Comparison of ENCODE assay signal across 1 cellular context in the genomic region with DNA sequence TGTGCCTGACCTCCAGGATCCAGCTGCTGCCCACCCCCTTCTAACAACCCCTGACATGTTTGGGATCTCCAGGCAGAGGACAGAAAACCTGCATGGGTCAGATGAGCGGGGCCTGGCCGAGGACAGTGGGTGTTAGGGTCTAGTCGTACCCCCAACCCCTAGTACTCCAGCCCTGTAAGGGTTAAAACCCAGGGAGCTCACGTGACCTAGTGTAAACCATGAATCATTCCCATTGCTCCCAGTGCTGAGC.
TF ChIP-seq lines count a peak whose summit lies in the region.

No MANE protein-coding gene starts in this region.

TF ChIP-seq in HepG2, 621 proteins besides CTCF, POLR2A, EP300 and RAD21 (continued from another document and continues in another):
- TF ChIP-seq, protein P1, sequence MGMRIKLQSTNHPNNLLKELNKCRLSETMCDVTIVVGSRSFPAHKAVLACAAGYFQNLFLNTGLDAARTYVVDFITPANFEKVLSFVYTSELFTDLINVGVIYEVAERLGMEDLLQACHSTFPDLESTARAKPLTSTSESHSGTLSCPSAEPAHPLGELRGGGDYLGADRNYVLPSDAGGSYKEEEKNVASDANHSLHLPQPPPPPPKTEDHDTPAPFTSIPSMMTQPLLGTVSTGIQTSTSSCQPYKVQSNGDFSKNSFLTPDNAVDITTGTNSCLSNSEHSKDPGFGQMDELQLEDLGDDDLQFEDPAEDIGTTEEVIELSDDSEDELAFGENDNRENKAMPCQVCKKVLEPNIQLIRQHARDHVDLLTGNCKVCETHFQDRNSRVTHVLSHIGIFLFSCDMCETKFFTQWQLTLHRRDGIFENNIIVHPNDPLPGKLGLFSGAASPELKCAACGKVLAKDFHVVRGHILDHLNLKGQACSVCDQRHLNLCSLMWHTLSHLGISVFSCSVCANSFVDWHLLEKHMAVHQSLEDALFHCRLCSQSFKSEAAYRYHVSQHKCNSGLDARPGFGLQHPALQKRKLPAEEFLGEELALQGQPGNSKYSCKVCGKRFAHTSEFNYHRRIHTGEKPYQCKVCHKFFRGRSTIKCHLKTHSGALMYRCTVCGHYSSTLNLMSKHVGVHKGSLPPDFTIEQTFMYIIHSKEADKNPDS (CRISPR knock-in tag; IDR thresholded peaks at IDR 0.05), result no peak
- TF ChIP-seq ZNF780A (CRISPR knock-in tag; IDR thresholded peaks at IDR 0.05), result no peak
- TF ChIP-seq ZNF501 (CRISPR knock-in tag; IDR thresholded peaks at IDR 0.05), result peak; percentile 86; the same call in 1 of the 2 replicates
- TF ChIP-seq RBM39 (IDR thresholded peaks at IDR 0.05; ENCODE audit: low read depth, low read length, poor library complexity, severe bottlenecking), result no peak
- no peak for TF ChIP-seq ZNF496 (CRISPR knock-in tag; IDR thresholded peaks at IDR 0.05; ENCODE audit: insufficient replicate concordance)
- no peak for TF ChIP-seq MIER2 (CRISPR knock-in tag; IDR thresholded peaks at IDR 0.05)
- TF ChIP-seq GPN1 (CRISPR knock-in tag; IDR thresholded peaks at IDR 0.05; ENCODE audit: borderline replicate concordance), result no peak
- no peak for TF ChIP-seq TOPORS (CRISPR knock-in tag; IDR thresholded peaks at IDR 0.05)
- TF ChIP-seq, protein P2, sequence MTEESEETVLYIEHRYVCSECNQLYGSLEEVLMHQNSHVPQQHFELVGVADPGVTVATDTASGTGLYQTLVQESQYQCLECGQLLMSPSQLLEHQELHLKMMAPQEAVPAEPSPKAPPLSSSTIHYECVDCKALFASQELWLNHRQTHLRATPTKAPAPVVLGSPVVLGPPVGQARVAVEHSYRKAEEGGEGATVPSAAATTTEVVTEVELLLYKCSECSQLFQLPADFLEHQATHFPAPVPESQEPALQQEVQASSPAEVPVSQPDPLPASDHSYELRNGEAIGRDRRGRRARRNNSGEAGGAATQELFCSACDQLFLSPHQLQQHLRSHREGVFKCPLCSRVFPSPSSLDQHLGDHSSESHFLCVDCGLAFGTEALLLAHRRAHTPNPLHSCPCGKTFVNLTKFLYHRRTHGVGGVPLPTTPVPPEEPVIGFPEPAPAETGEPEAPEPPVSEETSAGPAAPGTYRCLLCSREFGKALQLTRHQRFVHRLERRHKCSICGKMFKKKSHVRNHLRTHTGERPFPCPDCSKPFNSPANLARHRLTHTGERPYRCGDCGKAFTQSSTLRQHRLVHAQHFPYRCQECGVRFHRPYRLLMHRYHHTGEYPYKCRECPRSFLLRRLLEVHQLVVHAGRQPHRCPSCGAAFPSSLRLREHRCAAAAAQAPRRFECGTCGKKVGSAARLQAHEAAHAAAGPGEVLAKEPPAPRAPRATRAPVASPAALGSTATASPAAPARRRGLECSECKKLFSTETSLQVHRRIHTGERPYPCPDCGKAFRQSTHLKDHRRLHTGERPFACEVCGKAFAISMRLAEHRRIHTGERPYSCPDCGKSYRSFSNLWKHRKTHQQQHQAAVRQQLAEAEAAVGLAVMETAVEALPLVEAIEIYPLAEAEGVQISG (CRISPR knock-in tag; IDR thresholded peaks at IDR 0.05), result 0 out of 2 replicates have a peak, but pooled peaks have one; percentile 4
- TF ChIP-seq ZFP62 (CRISPR knock-in tag; IDR thresholded peaks at IDR 0.05), result no peak
- TF ChIP-seq ZSCAN9 (CRISPR knock-in tag; IDR thresholded peaks at IDR 0.05; ENCODE audit: borderline replicate concordance), result no peak; the same call in 1 of the 2 replicates
- TF ChIP-seq ZNF616 (CRISPR knock-in tag; IDR thresholded peaks at IDR 0.05; ENCODE audit: low read depth), result no peak
- no peak for TF ChIP-seq ZNF670 (CRISPR knock-in tag; IDR thresholded peaks at IDR 0.05; ENCODE audit: borderline replicate concordance)
- TF ChIP-seq GATAD2A (CRISPR knock-in tag; IDR thresholded peaks at IDR 0.05), result 0 out of 2 replicates have a peak, but pooled peaks have one; percentile 5
- TF ChIP-seq RXRA (CRISPR knock-in tag; IDR thresholded peaks at IDR 0.05), result no peak
- TF ChIP-seq PITX1 (CRISPR knock-in tag; IDR thresholded peaks at IDR 0.05), result no peak
- no peak for TF ChIP-seq TSC22D2 (CRISPR knock-in tag; IDR thresholded peaks at IDR 0.05; ENCODE audit: borderline replicate concordance)
- TF ChIP-seq HNF4A (CRISPR knock-in tag; IDR thresholded peaks at IDR 0.05), result no peak
- TF ChIP-seq ZKSCAN5 (CRISPR knock-in tag; IDR thresholded peaks at IDR 0.05), result no peak
- 0 out of 2 replicates have a peak, but pooled peaks have one; percentile 20 for TF ChIP-seq CBFB (CRISPR knock-in tag; IDR thresholded peaks at IDR 0.05)
- TF ChIP-seq, protein P3, sequence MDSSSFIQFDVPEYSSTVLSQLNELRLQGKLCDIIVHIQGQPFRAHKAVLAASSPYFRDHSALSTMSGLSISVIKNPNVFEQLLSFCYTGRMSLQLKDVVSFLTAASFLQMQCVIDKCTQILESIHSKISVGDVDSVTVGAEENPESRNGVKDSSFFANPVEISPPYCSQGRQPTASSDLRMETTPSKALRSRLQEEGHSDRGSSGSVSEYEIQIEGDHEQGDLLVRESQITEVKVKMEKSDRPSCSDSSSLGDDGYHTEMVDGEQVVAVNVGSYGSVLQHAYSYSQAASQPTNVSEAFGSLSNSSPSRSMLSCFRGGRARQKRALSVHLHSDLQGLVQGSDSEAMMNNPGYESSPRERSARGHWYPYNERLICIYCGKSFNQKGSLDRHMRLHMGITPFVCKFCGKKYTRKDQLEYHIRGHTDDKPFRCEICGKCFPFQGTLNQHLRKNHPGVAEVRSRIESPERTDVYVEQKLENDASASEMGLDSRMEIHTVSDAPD (CRISPR knock-in tag; IDR thresholded peaks at IDR 0.05), result no peak
- TF ChIP-seq POGK (CRISPR knock-in tag; conservative IDR thresholded peaks at IDR 0.05), result peak; percentile 31; the same call in 1 of the 2 replicates
- no peak for TF ChIP-seq ISL2 (CRISPR knock-in tag; IDR thresholded peaks at IDR 0.05)
- no peak for TF ChIP-seq SMAD1 (CRISPR knock-in tag; IDR thresholded peaks at IDR 0.05; ENCODE audit: borderline replicate concordance, low read depth)
- TF ChIP-seq ZNF557 (CRISPR knock-in tag; IDR thresholded peaks at IDR 0.05), result no peak
- no peak for TF ChIP-seq KAT2B (IDR thresholded peaks at IDR 0.05; ENCODE audit: borderline replicate concordance, low read depth, low read length)
- no peak for TF ChIP-seq ZNF142 (CRISPR knock-in tag; IDR thresholded peaks at IDR 0.05)
- TF ChIP-seq IKZF4 (CRISPR knock-in tag; IDR thresholded peaks at IDR 0.05; ENCODE audit: borderline replicate concordance, low read depth, not compliant biosample characterization), result no peak
- peak; percentile 9; the same call in 1 of the 2 replicates for TF ChIP-seq CREM (IDR thresholded peaks at IDR 0.05)
- TF ChIP-seq CREM (CRISPR knock-in tag; IDR thresholded peaks at IDR 0.05), result no peak
- TF ChIP-seq ATAD3A (CRISPR knock-in tag; IDR thresholded peaks at IDR 0.05), result no peak
- TF ChIP-seq SNAPC5 (CRISPR knock-in tag; IDR thresholded peaks at IDR 0.05; ENCODE audit: borderline replicate concordance), result no peak
- TF ChIP-seq ZNF350 (CRISPR knock-in tag; IDR thresholded peaks at IDR 0.05; ENCODE audit: borderline replicate concordance, low read depth), result no peak
- TF ChIP-seq RBFOX2 (IDR thresholded peaks at IDR 0.05; ENCODE audit: low read depth, low read length), result no peak
- no peak for TF ChIP-seq ETV5 (CRISPR knock-in tag; IDR thresholded peaks at IDR 0.05; ENCODE audit: borderline replicate concordance)
- TF ChIP-seq, protein P4, sequence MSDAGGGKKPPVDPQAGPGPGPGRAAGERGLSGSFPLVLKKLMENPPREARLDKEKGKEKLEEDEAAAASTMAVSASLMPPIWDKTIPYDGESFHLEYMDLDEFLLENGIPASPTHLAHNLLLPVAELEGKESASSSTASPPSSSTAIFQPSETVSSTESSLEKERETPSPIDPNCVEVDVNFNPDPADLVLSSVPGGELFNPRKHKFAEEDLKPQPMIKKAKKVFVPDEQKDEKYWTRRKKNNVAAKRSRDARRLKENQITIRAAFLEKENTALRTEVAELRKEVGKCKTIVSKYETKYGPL (CRISPR knock-in tag; IDR thresholded peaks at IDR 0.05), result no peak
- no peak for TF ChIP-seq SALL1 (CRISPR knock-in tag; IDR thresholded peaks at IDR 0.05)
- TF ChIP-seq KLF9 (CRISPR knock-in tag; IDR thresholded peaks at IDR 0.05; ENCODE audit: low read depth), result no peak
- TF ChIP-seq ZNF567 (CRISPR knock-in tag; IDR thresholded peaks at IDR 0.05; ENCODE audit: borderline replicate concordance), result no peak
- no peak for TF ChIP-seq ARNTL (CRISPR knock-in tag; IDR thresholded peaks at IDR 0.05)
- no peak for TF ChIP-seq HMG20A (CRISPR knock-in tag; IDR thresholded peaks at IDR 0.05; ENCODE audit: borderline replicate concordance)
- no peak for TF ChIP-seq KDM6A (CRISPR knock-in tag; IDR thresholded peaks at IDR 0.05; ENCODE audit: low read depth)
- TF ChIP-seq NFE2L2 (IDR thresholded peaks at IDR 0.05; ENCODE audit: low read length), result no peak
- TF ChIP-seq CCDC6 (CRISPR knock-in tag; IDR thresholded peaks at IDR 0.05), result 0 out of 2 replicates have a peak, but pooled peaks have one; percentile 3
- TF ChIP-seq ZNF225 (CRISPR knock-in tag; IDR thresholded peaks at IDR 0.05), result no peak
- TF ChIP-seq U2AF2 (IDR thresholded peaks at IDR 0.05; ENCODE audit: low read depth, low read length), result no peak
- TF ChIP-seq ZNF598 (CRISPR knock-in tag; IDR thresholded peaks at IDR 0.05; ENCODE audit: borderline replicate concordance), result no peak; the same call in 1 of the 2 replicates
- TF ChIP-seq ZBTB38 (CRISPR knock-in tag; IDR thresholded peaks at IDR 0.05), result no peak
- TF ChIP-seq NAIF1 (CRISPR knock-in tag; IDR thresholded peaks at IDR 0.05; ENCODE audit: borderline replicate concordance), result no peak
- TF ChIP-seq ZSCAN12 (CRISPR knock-in tag; IDR thresholded peaks at IDR 0.05), result no peak
- TF ChIP-seq PRPF4 (IDR thresholded peaks at IDR 0.05; ENCODE audit: low read depth, low read length, poor library complexity, severe bottlenecking), result no peak
- TF ChIP-seq ZNF503 (CRISPR knock-in tag; IDR thresholded peaks at IDR 0.05), result 0 out of 2 replicates have a peak, but pooled peaks have one; percentile 4
